18 cellular contexts compared by ENCODE assay signal in the genomic region with DNA sequence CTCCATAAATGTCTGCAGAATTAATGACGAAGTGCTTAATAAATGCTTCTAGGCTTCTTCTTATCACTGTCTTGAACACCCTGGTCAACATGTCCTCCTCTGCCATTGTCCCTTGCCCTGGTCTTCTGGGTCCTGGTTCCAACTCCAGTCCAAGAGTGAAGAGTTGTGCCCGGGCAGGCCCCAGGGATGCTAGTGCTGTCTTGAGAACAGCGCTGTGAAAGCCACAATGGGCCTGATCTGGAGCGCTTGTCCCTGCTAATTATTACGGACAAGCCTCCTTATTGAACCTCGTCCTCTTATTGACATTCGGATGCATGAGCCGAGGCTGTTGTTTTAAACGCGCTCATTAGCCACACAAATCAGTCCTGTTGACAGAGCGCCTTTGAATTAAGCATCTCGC.
"Had no signal": no experiment of that assay in that cellular context is flagged by ENCODE, and none has a peak within 500 bp of the region (broad histone marks: within the 10 kb centered on the region; RNA-seq: fewer than 3 reads in every experiment).

No MANE protein-coding gene starts in this region.

- H3K4me3 ChIP-seq: SJSA1 had no signal

- H3K36me3 ChIP-seq: SJSA1 had no signal

- H3K9me3 Mint-ChIP-seq: activated CD8-positive, alpha-beta T cell treated with anti-CD3 and anti-CD28 coated beads for 36 hours; activated naive CD4-positive, alpha-beta T cell treated with anti-CD3 and anti-CD28 coated beads, Interleukin-2, amount 10 ng/mL, durations not matched to agents 7 days and 5 days; activated naive CD8-positive, alpha-beta T cell treated with anti-CD3 and anti-CD28 coated beads for 36 hours; activated T-cell treated with anti-CD3 and anti-CD28 coated beads, Interleukin-2, amount 50 U/mL, for 72 hours; activated T-helper 2 cell treated with anti-CD3 and anti-CD28 coated beads, Interferon-gamma antibody, Interleukin-2, Interleukin-4, amounts not matched to agents 10 μg/mL and 5 μg/mL and 100 μg/mL, durations not matched to agents 14 hours and 24 hours and 36 hours; T-helper 1 cell treated with Interleukin-12 subunit alpha and Interleukin-12 subunit beta and Interleukin-4 antibody, amounts not matched to agents 30 μg/mL and 1 μg/mL, for 36 hours had no signal

- H3K27me3 ChIP-seq: SJSA1 had no signal

- H3K4me1 Mint-ChIP-seq: activated naive CD8-positive, alpha-beta T cell treated with anti-CD3 and anti-CD28 coated beads for 36 hours had no signal

- H3K27ac Mint-ChIP-seq: activated CD8-positive, alpha-beta T cell treated with anti-CD3 and anti-CD28 coated beads for 36 hours; activated naive CD4-positive, alpha-beta T cell treated with anti-CD3 and anti-CD28 coated beads, Interleukin-2, amount 10 ng/mL, durations not matched to agents 7 days and 5 days; activated naive CD8-positive, alpha-beta T cell treated with anti-CD3 and anti-CD28 coated beads for 36 hours; activated T-cell treated with anti-CD3 and anti-CD28 coated beads, Interleukin-2, amount 50 U/mL, for 72 hours; activated T-helper 2 cell treated with anti-CD3 and anti-CD28 coated beads, Interferon-gamma antibody, Interleukin-2, Interleukin-4, amounts not matched to agents 10 μg/mL and 5 μg/mL and 100 μg/mL, durations not matched to agents 14 hours and 24 hours and 36 hours; T-helper 1 cell treated with Interleukin-12 subunit alpha and Interleukin-12 subunit beta and Interleukin-4 antibody, amounts not matched to agents 30 μg/mL and 1 μg/mL, for 36 hours had no signal

- H3K9me3 ChIP-seq: SJSA1 had no signal

- H3K4me3 Mint-ChIP-seq: activated CD8-positive, alpha-beta T cell treated with anti-CD3 and anti-CD28 coated beads for 36 hours; activated naive CD4-positive, alpha-beta T cell treated with anti-CD3 and anti-CD28 coated beads, Interleukin-2, amount 10 ng/mL, durations not matched to agents 7 days and 5 days; activated naive CD8-positive, alpha-beta T cell treated with anti-CD3 and anti-CD28 coated beads for 36 hours; activated T-cell treated with anti-CD3 and anti-CD28 coated beads, Interleukin-2, amount 50 U/mL, for 72 hours; T-helper 1 cell treated with Interleukin-12 subunit alpha and Interleukin-12 subunit beta and Interleukin-4 antibody, amounts not matched to agents 30 μg/mL and 1 μg/mL, for 36 hours had no signal

- H3K27ac ChIP-seq: SJSA1 had no signal

- H3K36me3 Mint-ChIP-seq: activated naive CD4-positive, alpha-beta T cell treated with anti-CD3 and anti-CD28 coated beads, Interleukin-2, amount 10 ng/mL, durations not matched to agents 7 days and 5 days; activated naive CD8-positive, alpha-beta T cell treated with anti-CD3 and anti-CD28 coated beads for 36 hours had no signal

- H3K4me1 ChIP-seq: SJSA1 had no signal

- DNase-seq: activated CD4-positive, alpha-beta T cell treated with anti-CD3 and anti-CD28 coated beads for 4 hours; activated CD8-positive, alpha-beta memory T cell treated with anti-CD3 and anti-CD28 coated beads, Interleukin-2, amount 50 U/mL, for 4 hours; activated CD8-positive, alpha-beta T cell treated with anti-CD3 and anti-CD28 coated beads for 36 hours; activated gamma-delta T cell treated with Interleukin-2 at 50 U/mL for 16 hours; activated naive CD4-positive, alpha-beta T cell treated with anti-CD3 and anti-CD28 coated beads, Interleukin-2, amount 10 ng/mL, durations not matched to agents 7 days and 5 days; activated naive CD8-positive, alpha-beta T cell treated with anti-CD3 and anti-CD28 coated beads for 36 hours; activated T-cell treated with anti-CD3 and anti-CD28 coated beads, Interleukin-2, amount 50 U/mL, for 72 hours; KG1; NCI-H1048; NCI-H1436 treated with DMSO at 0.1 percent for 48 hours; NCI-H187; NCI-H2081; NCI-H510A treated with DMSO at 0.1 percent for 48 hours; SHP77; SW 1271 had no signal
